ENCODE assay signal across 10 cellular contexts in genomic region chr1:40363721-40364120, GRCh38. TPM values are rescaled to one million over a fixed set of nuclear protein-coding genes. Genes with fewer than 3 reads are reported as not detected.
A peak's percentile ranks its signal among the peaks of the same experiment; 100 is the strongest.
DNase-seq lines count a peak whose midpoint lies in the region; ATAC-seq and TF ChIP-seq lines count a peak whose summit lies in the region.
"Had no signal": no experiment of that assay in that cellular context is flagged by ENCODE, and none has a peak within 500 bp of the region (broad histone marks: within the 10 kb centered on the region; RNA-seq: fewer than 3 reads in every experiment).

No MANE protein-coding gene starts in this region.

- H3K4me3 ChIP-seq in tibial nerve, result no peak overlapping the region

- intact Hi-C loops in natural killer cell (cut with micrococcal nuclease), result no loop called here

- H3K4me1 ChIP-seq in tibial nerve, result peaks cover 0 to 8% (median 1%) of the 10 kb centered on the region in 4 donors

- peak; percentile 78 for ATAC-seq in GM21737 (IDR thresholded peaks at IDR 0.05; ENCODE audit: unreplicated experiment)
- ATAC-seq in HG03571 (IDR thresholded peaks at IDR 0.05; ENCODE audit: unreplicated experiment), result peak; percentile 85
- ATAC-seq in natural killer cell, result peak; percentile 54 to 68 (median 56)
- no peak for ATAC-seq in GM21717 (IDR thresholded peaks at IDR 0.05; ENCODE audit: unreplicated experiment)
- ATAC-seq: Panc1 had no signal

- no peak for TF ChIP-seq POLR2A in tibial nerve (IDR thresholded peaks at IDR 0.05)

- peaks cover 2 to 3% of the 10 kb centered on the region in 2 donors for H3K9me3 Mint-ChIP-seq in natural killer cell

- peaks cover 0 to 5% (median 2%) of the 10 kb centered on the region in 4 donors for H3K9me3 ChIP-seq in tibial nerve

- TF ChIP-seq CTCF in natural killer cell (IDR thresholded peaks at IDR 0.05) (no peak), tibial nerve (IDR thresholded peaks at IDR 0.05) (no peak)

- H3K27ac ChIP-seq in tibial nerve, result no peak overlapping the region

- peak; percentile 34 for DNase-seq in NCI-H82 (lab: John Stamatoyannopoulos, UW)
- no peak for DNase-seq in NCI-H82 treated with DMSO at 0.1 percent for 48 hours (lab: John Stamatoyannopoulos, UW; ENCODE audit: unreplicated experiment)
- no peak for DNase-seq in natural killer cell
- no peak for DNase-seq in SHP77 (lab: John Stamatoyannopoulos, UW)
- DNase-seq in tibial nerve (ENCODE audit: low spot score in 2 of 2), result no peak

- no peaks in the 10 kb centered on the region for H3K4me1 Mint-ChIP-seq in natural killer cell

- no peak overlapping the region for H3K4me3 Mint-ChIP-seq in natural killer cell
- H3K4me3 Mint-ChIP-seq: activated naive CD8-positive, alpha-beta T cell had no signal

- H3K36me3 ChIP-seq in tibial nerve, result no peaks in the 10 kb centered on the region

- H3K36me3 Mint-ChIP-seq in natural killer cell, result peaks cover 8% of the 10 kb centered on the region

- no peak overlapping the region for H3K27ac Mint-ChIP-seq in natural killer cell
- H3K27ac Mint-ChIP-seq: activated naive CD8-positive, alpha-beta T cell had no signal

- no peaks in the 10 kb centered on the region for H3K27me3 Mint-ChIP-seq in natural killer cell (ENCODE audit: low read depth in 2 of 2)
- H3K27me3 Mint-ChIP-seq: activated naive CD8-positive, alpha-beta T cell had no signal

- WGBS in tibial nerve, 2 donors, result 15 to 20% methylated on average over 2 of the region's 2 CpGs

- no peaks in the 10 kb centered on the region for H3K27me3 ChIP-seq in tibial nerve

- no peak for TF ChIP-seq EP300 in tibial nerve (IDR thresholded peaks at IDR 0.05)

RNA-seq across cellular contexts. Expression of gene SMAP2, which starts 9.8 kb away (rescaled TPM):
- total RNA-seq in natural killer cell (100 to 1,000 TPM in 2 of 3 donors, 10 to 100 TPM in 1; 95.0 to 136 (median 127) TPM), tibial nerve (10 to 100 TPM; 36.7 to 55.2 (median 45.1) TPM)

RNA-seq across cellular contexts. Expression of gene COL9A2, which starts 46.6 kb away (rescaled TPM):
- 1 to 10 TPM; 2.4 to 2.6 (median 2.5) TPM for total RNA-seq in natural killer cell
- 1 to 10 TPM; 3.3 to 8.8 (median 7.0) TPM for total RNA-seq in tibial nerve
